In the genomic region with DNA sequence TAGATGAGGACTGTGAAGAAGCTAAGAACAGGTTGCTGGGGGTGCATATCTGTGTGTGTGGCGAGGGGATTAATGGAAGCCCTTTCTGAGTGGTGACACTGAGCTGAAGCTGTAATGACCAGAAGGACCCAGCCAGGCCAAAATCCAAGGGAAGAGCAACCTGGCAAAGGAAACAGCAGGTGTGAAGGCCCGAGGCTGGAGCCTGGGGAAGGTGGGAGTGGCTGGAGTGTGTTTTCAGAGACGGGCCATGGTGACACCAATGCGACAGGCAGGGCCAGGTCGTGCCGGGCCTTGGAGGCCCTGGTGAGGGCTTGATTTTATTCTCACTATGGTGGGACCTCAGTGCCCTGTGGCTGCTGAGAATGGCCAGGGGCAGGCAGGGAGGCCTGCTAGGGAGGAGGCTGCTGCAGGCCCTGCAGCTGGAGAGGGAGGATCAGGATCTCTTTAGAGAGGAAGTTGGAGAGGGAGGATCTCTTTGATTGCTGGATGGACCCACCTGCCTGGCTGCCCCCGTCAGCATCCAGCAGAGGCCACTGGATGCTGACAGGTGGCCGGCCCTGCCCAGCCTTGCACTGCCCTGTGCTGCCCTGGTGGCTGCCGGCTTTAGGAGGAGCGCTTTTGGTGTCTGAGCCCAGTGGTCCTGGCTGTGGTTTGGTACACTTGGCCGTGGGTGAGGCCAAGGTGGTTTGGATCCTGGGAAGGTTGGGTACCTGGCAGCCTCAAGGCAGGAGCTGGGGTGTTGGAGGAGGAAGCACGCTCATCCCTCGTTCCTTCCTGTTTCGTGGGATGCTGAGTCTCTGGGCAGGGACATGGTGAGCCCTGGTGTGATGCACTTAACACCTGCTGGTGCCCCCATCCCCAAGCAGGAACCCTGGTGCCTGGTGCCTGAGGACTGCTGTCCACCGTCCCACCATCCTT, we compare ENCODE assay signal across 12 cellular contexts.
DNase-seq lines count a peak whose midpoint lies in the region; ATAC-seq and TF ChIP-seq lines count a peak whose summit lies in the region.
"Had no signal": no experiment of that assay in that cellular context is flagged by ENCODE, and none has a peak within 500 bp of the region (broad histone marks: within the 10 kb centered on the region; RNA-seq: fewer than 3 reads in every experiment).

No MANE protein-coding gene starts in this region.

- H3K9me3 Mint-ChIP-seq in activated naive CD4-positive, alpha-beta T cell treated with anti-CD3 and anti-CD28 coated beads, Interleukin-2, amount 50 U/mL, for 24 hours: no peaks in the 10 kb centered on the region
- H3K9me3 Mint-ChIP-seq in activated naive CD4-positive, alpha-beta T cell treated with anti-CD3 and anti-CD28 coated beads for 36 hours: peaks cover 1% of the 10 kb centered on the region
- H3K9me3 Mint-ChIP-seq in activated B cell treated with CpG ODN at 0.5 μM for 24 hours (peaks cover 3% of the 10 kb centered on the region), type B pancreatic cell (no peaks in the 10 kb centered on the region), glutamatergic neuron (ENCODE audit: unreplicated experiment) (peaks cover 4% of the 10 kb centered on the region)
- H3K9me3 Mint-ChIP-seq: GM23338 had no signal

- no peak overlapping the region for H3K4me3 ChIP-seq in lower lobe of right lung
- H3K4me3 ChIP-seq: GM23338, thyroid gland had no signal

- no peak for DNase-seq in activated naive CD4-positive, alpha-beta T cell treated with anti-CD3 and anti-CD28 coated beads for 36 hours
- DNase-seq in activated B cell treated with CpG ODN at 0.5 μM for 24 hours (peak; percentile 15), lower lobe of right lung (peak; percentile 38), type B pancreatic cell (ENCODE audit: extremely low spot score, unreplicated experiment) (peak; percentile 65), glutamatergic neuron (no peak)
- DNase-seq: NCI-H1694 treated with DMSO at 0.1 percent for 48 hours had no signal

- CTCF ChIA-PET in activated naive CD4-positive, alpha-beta T cell treated with anti-CD3 and anti-CD28 coated beads for 36 hours (lab: Charles Lee): interaction anchor here (3.5 to 4.2 kb wide), 2 partner anchors 71 to 166 kb away, joined by 27 to 30 read pairs; no protein-coding TSS in a partner anchor
- CTCF ChIA-PET in activated B cell treated with CpG ODN at 0.5 μM for 24 hours (lab: Charles Lee): interaction anchor here (3.8 to 5.0 kb wide), 2 partner anchors 100 to 166 kb away, joined by 40 to 47 read pairs; no protein-coding TSS in a partner anchor

- peak overlapping the region; percentile 71 for H3K27ac Mint-ChIP-seq in activated naive CD4-positive, alpha-beta T cell treated with anti-CD3 and anti-CD28 coated beads, Interleukin-2, amount 50 U/mL, for 24 hours
- H3K27ac Mint-ChIP-seq in activated naive CD4-positive, alpha-beta T cell treated with anti-CD3 and anti-CD28 coated beads for 36 hours: no peak overlapping the region
- H3K27ac Mint-ChIP-seq in activated B cell treated with CpG ODN at 0.5 μM for 24 hours (no peak overlapping the region), type B pancreatic cell (peak overlapping the region; percentile 73), glutamatergic neuron (ENCODE audit: unreplicated experiment) (no peak overlapping the region)
- H3K27ac Mint-ChIP-seq: activated naive CD8-positive, alpha-beta T cell; GM23338 had no signal

- POLR2A ChIA-PET in activated B cell treated with CpG ODN at 0.5 μM for 24 hours (lab: Charles Lee): no interaction called here

- no peak overlapping the region for H3K4me3 Mint-ChIP-seq in activated naive CD4-positive, alpha-beta T cell treated with anti-CD3 and anti-CD28 coated beads, Interleukin-2, amount 50 U/mL, for 24 hours
- H3K4me3 Mint-ChIP-seq in activated naive CD4-positive, alpha-beta T cell treated with anti-CD3 and anti-CD28 coated beads for 36 hours: no peak overlapping the region
- H3K4me3 Mint-ChIP-seq in activated B cell treated with CpG ODN at 0.5 μM for 24 hours (no peak overlapping the region), type B pancreatic cell (peak overlapping the region; percentile 5), glutamatergic neuron (ENCODE audit: unreplicated experiment) (no peak overlapping the region)
- H3K4me3 Mint-ChIP-seq: activated naive CD8-positive, alpha-beta T cell; GM23338 had no signal

- no peaks in the 10 kb centered on the region for H3K36me3 ChIP-seq in lower lobe of right lung
- H3K36me3 ChIP-seq: thyroid gland had no signal

- H3K27me3 ChIP-seq in lower lobe of right lung (ENCODE audit: low read depth): no peaks in the 10 kb centered on the region
- H3K27me3 ChIP-seq: thyroid gland had no signal

- intact Hi-C loops in activated naive CD4-positive, alpha-beta T cell treated with anti-CD3 and anti-CD28 coated beads for 36 hours (cut with micrococcal nuclease): no loop called here
- intact Hi-C loops in activated B cell treated with CpG ODN at 0.5 μM for 24 hours (cut with micrococcal nuclease) (loop anchor here (10.0 kb wide), 1 partner anchor 556 kb away; no protein-coding TSS in a partner anchor), lower lobe of right lung (cut with DNase I) (no loop called here)

- no peaks in the 10 kb centered on the region for H3K27me3 Mint-ChIP-seq in activated naive CD4-positive, alpha-beta T cell treated with anti-CD3 and anti-CD28 coated beads, Interleukin-2, amount 50 U/mL, for 24 hours
- no peaks in the 10 kb centered on the region for H3K27me3 Mint-ChIP-seq in activated naive CD4-positive, alpha-beta T cell treated with anti-CD3 and anti-CD28 coated beads for 36 hours (ENCODE audit: low read depth)
- no peaks in the 10 kb centered on the region for H3K27me3 Mint-ChIP-seq in activated B cell treated with CpG ODN at 0.5 μM for 24 hours
- no peaks in the 10 kb centered on the region for H3K27me3 Mint-ChIP-seq in type B pancreatic cell
- H3K27me3 Mint-ChIP-seq in glutamatergic neuron (ENCODE audit: unreplicated experiment): peaks cover 8% of the 10 kb centered on the region
- H3K27me3 Mint-ChIP-seq: activated naive CD8-positive, alpha-beta T cell had no signal

- H3K4me1 ChIP-seq in lower lobe of right lung: peaks cover 43% of the 10 kb centered on the region

- no peak for TF ChIP-seq CTCF in activated B cell treated with CpG ODN at 0.5 μM for 24 hours (IDR thresholded peaks at IDR 0.05)
- no peak for TF ChIP-seq CTCF in lower lobe of right lung (IDR thresholded peaks at IDR 0.05)
- TF ChIP-seq CTCF in type B pancreatic cell (conservative IDR thresholded peaks at IDR 0.05): no peak
- TF ChIP-seq CTCF in glutamatergic neuron (IDR thresholded peaks at IDR 0.05; ENCODE audit: partially characterized antibody, unreplicated experiment): no peak

- no peak for ATAC-seq in activated B cell treated with CpG ODN at 0.5 μM for 24 hours (ENCODE audit: low read depth)
- no peak for ATAC-seq in lower lobe of right lung
- no peak for ATAC-seq in GM18858 (IDR thresholded peaks at IDR 0.05; ENCODE audit: unreplicated experiment)
- ATAC-seq in GM19395 (IDR thresholded peaks at IDR 0.05; ENCODE audit: unreplicated experiment): no peak
- ATAC-seq: GM23338 had no signal

- H3K27ac ChIP-seq in lower lobe of right lung: no peak overlapping the region

- H3K9me3 ChIP-seq in lower lobe of right lung: no peaks in the 10 kb centered on the region
- H3K9me3 ChIP-seq: thyroid gland had no signal

- H3K4me1 Mint-ChIP-seq in activated naive CD4-positive, alpha-beta T cell treated with anti-CD3 and anti-CD28 coated beads, Interleukin-2, amount 50 U/mL, for 24 hours: peaks cover 78% of the 10 kb centered on the region
- peaks cover 60% of the 10 kb centered on the region for H3K4me1 Mint-ChIP-seq in activated naive CD4-positive, alpha-beta T cell treated with anti-CD3 and anti-CD28 coated beads for 36 hours (ENCODE audit: low read depth)
- H3K4me1 Mint-ChIP-seq in activated B cell treated with CpG ODN at 0.5 μM for 24 hours (peaks cover 80% of the 10 kb centered on the region), type B pancreatic cell (ENCODE audit: unreplicated experiment) (peaks cover 48% of the 10 kb centered on the region), glutamatergic neuron (ENCODE audit: low read depth, unreplicated experiment) (peaks cover 12% of the 10 kb centered on the region)

- H3K36me3 Mint-ChIP-seq in activated naive CD4-positive, alpha-beta T cell treated with anti-CD3 and anti-CD28 coated beads, Interleukin-2, amount 50 U/mL, for 24 hours: no peaks in the 10 kb centered on the region
- no peaks in the 10 kb centered on the region for H3K36me3 Mint-ChIP-seq in activated naive CD4-positive, alpha-beta T cell treated with anti-CD3 and anti-CD28 coated beads for 36 hours (ENCODE audit: low read depth)
- no peaks in the 10 kb centered on the region for H3K36me3 Mint-ChIP-seq in activated B cell treated with CpG ODN at 0.5 μM for 24 hours (ENCODE audit: low read depth)
- H3K36me3 Mint-ChIP-seq in type B pancreatic cell: no peaks in the 10 kb centered on the region
- H3K36me3 Mint-ChIP-seq in glutamatergic neuron (ENCODE audit: unreplicated experiment): no peaks in the 10 kb centered on the region
- H3K36me3 Mint-ChIP-seq: activated naive CD8-positive, alpha-beta T cell had no signal

Comparison
In these comparisons a context has a peak if more than half of its experiments do, and no peak if none do; other contexts are left out.
1. H3K27ac Mint-ChIP-seq: peak in activated naive CD4-positive, alpha-beta T cell treated with anti-CD3 and anti-CD28 coated beads, Interleukin-2, amount 50 U/mL, for 24 hours (single experiment) and type B pancreatic cell (single experiment); none in activated naive CD4-positive, alpha-beta T cell treated with anti-CD3 and anti-CD28 coated beads for 36 hours (single experiment), activated B cell treated with CpG ODN at 0.5 μM for 24 hours (single experiment) and glutamatergic neuron (single experiment).
2. DNase-seq: peak in activated B cell treated with CpG ODN at 0.5 μM for 24 hours (single experiment), lower lobe of right lung (single experiment) and type B pancreatic cell (single experiment); none in activated naive CD4-positive, alpha-beta T cell treated with anti-CD3 and anti-CD28 coated beads for 36 hours (single experiment) and glutamatergic neuron (single experiment).